In the genomic region with DNA sequence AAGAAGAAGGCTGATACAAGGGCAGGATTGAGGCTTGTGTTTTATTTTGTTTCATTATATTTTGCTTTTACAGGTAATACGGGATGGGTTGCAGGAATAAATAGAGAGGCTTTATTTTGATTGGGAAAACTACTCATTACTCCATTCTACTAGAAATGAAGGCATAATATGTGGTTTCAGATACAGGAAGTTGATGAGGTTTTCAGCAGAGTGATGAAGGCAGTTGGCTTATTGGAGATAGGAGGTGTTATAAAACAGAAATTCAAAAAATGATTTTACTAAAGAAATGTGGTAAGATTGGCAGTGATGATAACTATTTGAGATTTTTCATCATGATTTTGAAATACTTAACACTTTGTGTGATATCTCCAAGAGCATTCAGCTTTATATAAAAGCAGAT, we compare ENCODE assay signal across 18 cellular contexts.
DNase-seq lines count a peak whose midpoint lies in the region; ATAC-seq and TF ChIP-seq lines count a peak whose summit lies in the region.
"Had no signal": no experiment of that assay in that cellular context is flagged by ENCODE, and none has a peak within 500 bp of the region (broad histone marks: within the 10 kb centered on the region; RNA-seq: fewer than 3 reads in every experiment).

No MANE protein-coding gene starts in this region.

- DNase-seq in nephron progenitor cell: no peak
- DNase-seq in CD8-positive, alpha-beta T cell: no peak
- no peak for DNase-seq in H4 (ENCODE audit: low spot score)
- no peak for DNase-seq in dermis blood vessel endothelial cell
- DNase-seq: CD4-positive, CD25-positive, alpha-beta regulatory T cell; CD8-positive, alpha-beta memory T cell; DMS53; DMS79 treated with DMSO at 0.1 percent for 48 hours; GM23248; HFFc6 had no signal

- H3K4me2 ChIP-seq in OCI-LY1 (ENCODE audit: low read length): no peak overlapping the region
- no peak overlapping the region for H3K4me2 ChIP-seq in SU-DHL-6 (ENCODE audit: low read depth, low read length, poor library complexity, severe bottlenecking)
- H3K4me2 ChIP-seq: BLaER1 had no signal

- peak overlapping the region; percentile 32; the same call in 1 of the 2 replicates for H2AFZ ChIP-seq in OCI-LY1 (ENCODE audit: low read length)
- peak overlapping the region; percentile 82 for H2AFZ ChIP-seq in SU-DHL-6 (ENCODE audit: low read depth, low read length, severe bottlenecking)
- H2AFZ ChIP-seq: GM23248 had no signal

- no peaks in the 10 kb centered on the region for H3K27me3 Mint-ChIP-seq in nephron progenitor cell (ENCODE audit: low read depth, poor library complexity)
- H3K27me3 Mint-ChIP-seq in CD8-positive, alpha-beta T cell (ENCODE audit: low read depth): no peaks in the 10 kb centered on the region
- H3K27me3 Mint-ChIP-seq: B cell; CD4-positive, CD25-positive, alpha-beta regulatory T cell; CD8-positive, alpha-beta memory T cell had no signal

- H3K27me3 ChIP-seq in HUES48 (ENCODE audit: control insufficient read depth, insufficient read depth, low read length): no peaks in the 10 kb centered on the region
- no peaks in the 10 kb centered on the region for H3K27me3 ChIP-seq in OCI-LY1 (ENCODE audit: insufficient read depth, low read length)
- H3K27me3 ChIP-seq in SU-DHL-6 (ENCODE audit: low read length): no peaks in the 10 kb centered on the region
- H3K27me3 ChIP-seq in CD8-positive, alpha-beta T cell (ENCODE audit: insufficient read depth, low read length): no peaks in the 10 kb centered on the region
- H3K27me3 ChIP-seq: BLaER1 had no signal

- H3K36me3 ChIP-seq in HUES48 (ENCODE audit: control insufficient read depth, insufficient read depth, low read length) (no peaks in the 10 kb centered on the region), OCI-LY1 (ENCODE audit: insufficient read depth, low read length) (no peaks in the 10 kb centered on the region), SU-DHL-6 (ENCODE audit: low read length) (no peaks in the 10 kb centered on the region; the same call in 1 of the 2 replicates)
- H3K36me3 ChIP-seq in CD8-positive, alpha-beta T cell (ENCODE audit: insufficient read depth, low read length): no peaks in the 10 kb centered on the region
- H3K36me3 ChIP-seq: BLaER1, HAP-1 had no signal

- H3K4me1 ChIP-seq in HUES48 (ENCODE audit: control insufficient read depth, insufficient read depth, low read length) (peaks cover 23% of the 10 kb centered on the region), OCI-LY1 (ENCODE audit: insufficient read depth, low read length, severe bottlenecking) (peaks cover 4% of the 10 kb centered on the region)
- no peaks in the 10 kb centered on the region for H3K4me1 ChIP-seq in CD8-positive, alpha-beta T cell (ENCODE audit: insufficient read depth, low read length)
- H3K4me1 ChIP-seq: BLaER1, HAP-1 had no signal

- no peak overlapping the region for H3K4me3 Mint-ChIP-seq in nephron progenitor cell
- no peak overlapping the region for H3K4me3 Mint-ChIP-seq in CD8-positive, alpha-beta T cell
- H3K4me3 Mint-ChIP-seq: B cell; CD4-positive, CD25-positive, alpha-beta regulatory T cell; CD8-positive, alpha-beta memory T cell; HFFc6 had no signal

- CTCF ChIA-PET in CD8-positive, alpha-beta T cell (lab: Charles Lee): no interaction called here

- H3K9me2 ChIP-seq in OCI-LY1 (ENCODE audit: low read depth, low read length) (no peaks in the 10 kb centered on the region), SU-DHL-6 (replicated peaks; ENCODE audit: insufficient read depth, low read length) (no peaks in the 10 kb centered on the region)

- no peaks in the 10 kb centered on the region for H3K9me3 ChIP-seq in HUES48 (ENCODE audit: control insufficient read depth, insufficient read depth, low read length)
- no peaks in the 10 kb centered on the region for H3K9me3 ChIP-seq in OCI-LY1 (ENCODE audit: low read length)
- no peaks in the 10 kb centered on the region for H3K9me3 ChIP-seq in SU-DHL-6 (ENCODE audit: insufficient read depth, low read length)
- no peaks in the 10 kb centered on the region for H3K9me3 ChIP-seq in CD8-positive, alpha-beta T cell (ENCODE audit: low read length)
- H3K9me3 ChIP-seq: BLaER1, HAP-1 had no signal

- H3F3A ChIP-seq in OCI-LY1 (ENCODE audit: insufficient read depth, low read length): no peaks in the 10 kb centered on the region
- no peaks in the 10 kb centered on the region for H3F3A ChIP-seq in SU-DHL-6 (ENCODE audit: insufficient read depth)

- peak overlapping the region; percentile 17 for H3K27ac Mint-ChIP-seq in nephron progenitor cell
- no peak overlapping the region for H3K27ac Mint-ChIP-seq in CD8-positive, alpha-beta T cell
- H3K27ac Mint-ChIP-seq: B cell; CD4-positive, CD25-positive, alpha-beta regulatory T cell; CD8-positive, alpha-beta memory T cell; HFFc6 had no signal

- H3K27ac ChIP-seq in HUES48 (ENCODE audit: low read depth, low read length) (peak overlapping the region; percentile 83), OCI-LY1 (ENCODE audit: low read depth, low read length, poor library complexity, severe bottlenecking) (no peak overlapping the region), SU-DHL-6 (ENCODE audit: low read depth, low read length) (no peak overlapping the region)
- H3K27ac ChIP-seq in CD8-positive, alpha-beta T cell (ENCODE audit: low read depth, low read length): no peak overlapping the region
- H3K27ac ChIP-seq: BLaER1, C4-2B, GM23248 had no signal

- no peak overlapping the region for H3K9ac ChIP-seq in HUES48 (ENCODE audit: low read depth, low read length)
- H3K9ac ChIP-seq in OCI-LY1 (ENCODE audit: low read length): no peak overlapping the region
- no peak overlapping the region for H3K9ac ChIP-seq in SU-DHL-6 (ENCODE audit: low read length)
- H3K9ac ChIP-seq: BLaER1, GM23248 had no signal

- no peak for TF ChIP-seq CTCF in OCI-LY1 (IDR thresholded peaks at IDR 0.05; ENCODE audit: low read length)
- TF ChIP-seq CTCF in SU-DHL-6 (IDR thresholded peaks at IDR 0.05; ENCODE audit: insufficient read depth, low read length, poor library complexity, severe bottlenecking): no peak
- no peak for TF ChIP-seq CTCF in nephron progenitor cell (IDR thresholded peaks at IDR 0.05)
- TF ChIP-seq CTCF in CD8-positive, alpha-beta T cell (IDR thresholded peaks at IDR 0.05): no peak

- no peaks in the 10 kb centered on the region for H3K36me3 Mint-ChIP-seq in nephron progenitor cell (ENCODE audit: low read depth)
- H3K36me3 Mint-ChIP-seq in CD8-positive, alpha-beta T cell: no peaks in the 10 kb centered on the region
- H3K36me3 Mint-ChIP-seq: CD4-positive, CD25-positive, alpha-beta regulatory T cell; CD8-positive, alpha-beta memory T cell had no signal

- no peaks in the 10 kb centered on the region for H3K9me3 Mint-ChIP-seq in nephron progenitor cell
- H3K9me3 Mint-ChIP-seq in CD8-positive, alpha-beta T cell: peaks cover 5% of the 10 kb centered on the region

- no peaks in the 10 kb centered on the region for H3K79me2 ChIP-seq in OCI-LY1 (ENCODE audit: insufficient read depth, low read length)
- no peaks in the 10 kb centered on the region for H3K79me2 ChIP-seq in SU-DHL-6 (ENCODE audit: insufficient read depth, low read length)

- intact Hi-C loops in CD8-positive, alpha-beta T cell (cut with DNase I, micrococcal nuclease): no loop called here

- ATAC-seq in CD8-positive, alpha-beta T cell: no peak
- ATAC-seq in HG03521 (IDR thresholded peaks at IDR 0.05; ENCODE audit: unreplicated experiment): no peak

- H3K4me3 ChIP-seq in HUES48 (ENCODE audit: low read depth, low read length): no peak overlapping the region
- no peak overlapping the region for H3K4me3 ChIP-seq in OCI-LY1 (ENCODE audit: low read depth, low read length, poor library complexity, severe bottlenecking)
- H3K4me3 ChIP-seq in SU-DHL-6 (ENCODE audit: insufficient read depth, low read length, poor library complexity, severe bottlenecking): no peak overlapping the region
- no peak overlapping the region for H3K4me3 ChIP-seq in CD8-positive, alpha-beta T cell (ENCODE audit: low read depth, low read length)
- H3K4me3 ChIP-seq: BLaER1, GM23248, HAP-1 had no signal

- H4K20me1 ChIP-seq in OCI-LY1 (ENCODE audit: insufficient read depth, low read length) (no peaks in the 10 kb centered on the region), SU-DHL-6 (ENCODE audit: low read depth, low read length) (no peaks in the 10 kb centered on the region)
- H4K20me1 ChIP-seq: BLaER1 had no signal

- no peaks in the 10 kb centered on the region for H3K4me1 Mint-ChIP-seq in nephron progenitor cell
- H3K4me1 Mint-ChIP-seq in CD8-positive, alpha-beta T cell (ENCODE audit: low read depth): no peaks in the 10 kb centered on the region
- H3K4me1 Mint-ChIP-seq: B cell; CD4-positive, CD25-positive, alpha-beta regulatory T cell; CD8-positive, alpha-beta memory T cell had no signal

- POLR2A ChIA-PET in CD8-positive, alpha-beta T cell (lab: Charles Lee): no interaction called here
